In the genomic region with DNA sequence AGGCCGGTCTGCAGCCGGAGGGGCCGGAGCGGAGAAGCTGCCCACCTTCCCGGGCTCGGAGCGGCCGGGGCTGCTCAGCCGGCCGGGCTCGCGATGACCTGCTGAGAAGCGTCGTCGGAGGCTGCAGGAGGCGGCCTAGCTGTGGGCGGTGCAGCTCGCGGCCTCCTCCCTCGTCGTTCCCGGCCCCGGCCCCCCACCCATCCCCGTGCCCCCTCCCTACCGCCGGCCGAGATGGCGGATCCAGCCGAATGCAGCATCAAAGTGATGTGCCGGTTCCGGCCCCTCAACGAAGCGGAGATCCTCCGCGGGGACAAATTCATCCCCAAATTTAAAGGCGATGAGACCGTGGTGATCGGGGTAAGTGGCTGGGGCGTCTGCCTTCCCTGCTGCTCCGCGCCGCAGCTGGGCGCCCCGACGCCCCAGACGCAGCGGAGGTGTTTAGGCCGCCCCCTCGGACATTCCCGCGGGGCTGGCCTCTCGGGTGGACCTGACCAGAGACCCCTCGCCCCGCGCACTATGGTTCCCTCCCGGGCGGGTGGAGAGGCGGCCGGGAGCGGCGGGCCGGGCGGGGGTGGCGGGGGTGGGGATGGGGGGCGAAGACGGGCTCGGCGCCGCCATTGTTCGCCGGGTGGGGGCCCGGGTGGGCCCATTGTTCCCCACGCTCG, we compare ENCODE assay signal across 8 cellular contexts. TPM values are rescaled to one million over a fixed set of nuclear protein-coding genes. Genes with fewer than 3 reads are reported as not detected.
A peak's percentile ranks its signal among the peaks of the same experiment; 100 is the strongest.
DNase-seq lines count a peak whose midpoint lies in the region; ATAC-seq and TF ChIP-seq lines count a peak whose summit lies in the region.

No MANE protein-coding gene starts in this region.

- CTCF ChIA-PET in CD4-positive, alpha-beta memory T cell (lab: Charles Lee; ENCODE audit: partially characterized antibody): interaction anchor here (1.0 kb wide), 1 partner anchor 115 kb away, joined by 3 read pairs; no protein-coding TSS in a partner anchor

- no peaks in the 10 kb centered on the region for H3K36me3 ChIP-seq in CD4-positive, alpha-beta memory T cell (ENCODE audit: insufficient read depth, low read length)

- DNase-seq in CD4-positive, alpha-beta memory T cell: peak in 3 of 5 donors; percentile 15 to 38 (median 24)
- peak; percentile 12 to 24 for DNase-seq in activated CD4-positive, alpha-beta T cell treated with anti-CD3 and anti-CD28 coated beads, Interleukin-2, amount 50 U/mL, for 48 hours
- no peak for DNase-seq in stimulated activated naive CD8-positive, alpha-beta T cell treated with anti-CD3 and anti-CD28 coated beads, Interleukin-15, amount 100 ng/mL, for 72 hours
- no peak for DNase-seq in erythroblast (lab: John Stamatoyannopoulos, UW)
- no peak for DNase-seq in NCI-H2029 treated with DMSO at 0.1 percent for 48 hours (lab: John Stamatoyannopoulos, UW)

- H3K4me3 ChIP-seq in CD4-positive, alpha-beta memory T cell (ENCODE audit: low read length in 2 of 2): peak overlapping the region in 1 of 2 donors; percentile 70
- H3K4me3 ChIP-seq in iPS-11a (ENCODE audit: low read depth, low read length): peak overlapping the region; percentile 75

- no peaks in the 10 kb centered on the region for H3K9me3 ChIP-seq in CD4-positive, alpha-beta memory T cell (ENCODE audit: control insufficient read depth in 1 of 2, low read length in 2 of 2)

- H3K9me3 Mint-ChIP-seq in CD4-positive, alpha-beta memory T cell: peaks cover 0 to 2% (median 0%) of the 10 kb centered on the region in 8 donors
- peaks cover 2% of the 10 kb centered on the region in 2 donors for H3K9me3 Mint-ChIP-seq in stimulated activated naive CD8-positive, alpha-beta T cell treated with anti-CD3 and anti-CD28 coated beads, Interleukin-15, amount 100 ng/mL, for 72 hours

- H3K27me3 Mint-ChIP-seq in CD4-positive, alpha-beta memory T cell: peaks cover 6% of the 10 kb centered on the region in 2 donors
- H3K27me3 Mint-ChIP-seq in stimulated activated naive CD8-positive, alpha-beta T cell treated with anti-CD3 and anti-CD28 coated beads, Interleukin-15, amount 100 ng/mL, for 72 hours: peaks cover 43% of the 10 kb centered on the region

- peaks cover 6 to 20% (median 14%) of the 10 kb centered on the region in 4 donors for H3K4me1 Mint-ChIP-seq in CD4-positive, alpha-beta memory T cell
- H3K4me1 Mint-ChIP-seq in stimulated activated naive CD8-positive, alpha-beta T cell treated with anti-CD3 and anti-CD28 coated beads, Interleukin-15, amount 100 ng/mL, for 72 hours: peaks cover 16% of the 10 kb centered on the region

- POLR2A ChIA-PET in CD4-positive, alpha-beta memory T cell (lab: Charles Lee; ENCODE audit: partially characterized antibody): interaction anchor here (1.2 to 2.2 kb wide), 6 partner anchors 229 to 855 kb away, joined by 3 to 9 read pairs (median 4); a partner anchor contains a TSS

- no peaks in the 10 kb centered on the region for H3K27me3 ChIP-seq in CD4-positive, alpha-beta memory T cell (ENCODE audit: insufficient read depth, low read length)

- no peak overlapping the region for H3K27ac ChIP-seq in CD4-positive, alpha-beta memory T cell (ENCODE audit: low read depth, low read length)

- H3K4me1 ChIP-seq in CD4-positive, alpha-beta memory T cell (ENCODE audit: insufficient read depth, low read length): peaks cover 8% of the 10 kb centered on the region

- H3K4me3 Mint-ChIP-seq in CD4-positive, alpha-beta memory T cell: peak overlapping the region; percentile 73 to 93 (median 90)
- H3K4me3 Mint-ChIP-seq in stimulated activated naive CD8-positive, alpha-beta T cell treated with anti-CD3 and anti-CD28 coated beads, Interleukin-15, amount 100 ng/mL, for 72 hours: peak overlapping the region; percentile 82 to 92

- intact Hi-C loops in CD4-positive, alpha-beta memory T cell (cut with micrococcal nuclease): loop anchor here (1.0 to 10.0 kb wide), 7 partner anchors 13 to 1031 kb away; a partner anchor contains a TSS

- TF ChIP-seq POLR2A in erythroblast (IDR thresholded peaks at IDR 0.05; ENCODE audit: low read length): no peak

- peak; percentile 29 for ATAC-seq in GM18909 (IDR thresholded peaks at IDR 0.05; ENCODE audit: poor library complexity, unreplicated experiment)
- peak; percentile 28 for ATAC-seq in HG03095 (IDR thresholded peaks at IDR 0.05; ENCODE audit: unreplicated experiment)
- ATAC-seq in stimulated activated naive CD8-positive, alpha-beta T cell treated with anti-CD3 and anti-CD28 coated beads, Interleukin-15, amount 100 ng/mL, for 72 hours: peak; percentile 27

- H3K27ac Mint-ChIP-seq in CD4-positive, alpha-beta memory T cell: peak overlapping the region in 4 of 7 donors; percentile 51 to 92 (median 71)
- peak overlapping the region; percentile 12 to 44 for H3K27ac Mint-ChIP-seq in stimulated activated naive CD8-positive, alpha-beta T cell treated with anti-CD3 and anti-CD28 coated beads, Interleukin-15, amount 100 ng/mL, for 72 hours

- peaks cover 0 to 6% of the 10 kb centered on the region in 2 donors for H3K36me3 Mint-ChIP-seq in CD4-positive, alpha-beta memory T cell

RNA-seq across cellular contexts. Expression of a gene that starts 0.5 kb away (rescaled TPM):
- total RNA-seq in CD4-positive, alpha-beta memory T cell: 10 to 100 TPM; 21.1 to 21.3 TPM
- polyA plus RNA-seq in CD4-positive, alpha-beta memory T cell: 1 to 10 TPM; 3.0 to 5.4 TPM

Comparison
In these comparisons a context has a peak if more than half of its experiments do, and no peak if none do; other contexts are left out.
1. DNase-seq: peak in CD4-positive, alpha-beta memory T cell (3 of 5) and activated CD4-positive, alpha-beta T cell treated with anti-CD3 and anti-CD28 coated beads, Interleukin-2, amount 50 U/mL, for 48 hours (2 of 2); none in stimulated activated naive CD8-positive, alpha-beta T cell treated with anti-CD3 and anti-CD28 coated beads, Interleukin-15, amount 100 ng/mL, for 72 hours (0 of 2), erythroblast (0 of 2) and NCI-H2029 treated with DMSO at 0.1 percent for 48 hours (single experiment).
2. Peak in every context shown above with its lines, with median percentiles within 50 percentile points of each other: ATAC-seq.